In the genomic region with DNA sequence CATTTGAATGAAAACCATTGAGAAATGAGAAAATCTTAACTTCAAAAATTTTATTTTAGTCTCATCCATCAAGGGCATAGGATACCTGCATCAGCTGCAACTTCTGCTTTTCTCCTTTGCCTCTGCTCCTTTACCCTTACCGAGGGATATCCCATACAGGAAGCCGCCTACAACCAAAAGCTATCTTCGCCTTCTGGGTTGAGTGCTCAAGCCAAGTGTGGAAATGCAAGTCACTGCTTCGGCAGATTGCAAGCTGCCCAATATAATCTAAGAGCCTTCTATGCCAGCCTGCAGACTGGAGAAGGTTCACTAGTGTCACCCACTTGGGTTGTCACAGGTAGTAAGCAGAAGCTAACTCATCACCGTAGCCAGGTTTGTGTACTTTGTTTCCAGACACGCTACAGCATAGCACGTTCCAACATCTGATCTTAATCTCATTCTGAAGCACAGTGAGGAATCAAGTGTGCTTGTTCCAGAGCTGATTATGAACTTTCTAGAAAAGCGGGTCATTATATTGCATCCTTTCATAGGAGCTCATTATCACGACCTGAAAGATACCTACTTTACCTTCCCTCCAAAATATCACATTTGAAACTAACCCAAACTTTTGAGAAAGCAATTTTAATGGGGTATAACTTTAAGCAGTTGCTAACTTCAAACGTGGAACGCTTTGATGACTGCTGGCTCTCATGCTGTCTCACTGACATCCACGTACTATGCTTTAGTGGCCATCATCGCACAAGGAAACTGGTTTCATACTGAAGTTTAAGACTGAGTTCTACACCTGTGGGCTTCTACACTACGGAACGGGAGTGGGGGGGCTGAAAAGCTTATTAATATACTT, we compare ENCODE assay signal across 1 cellular context.
TF ChIP-seq lines count a peak whose summit lies in the region.

No MANE protein-coding gene starts in this region.

TF ChIP-seq in K562, 482 proteins besides CTCF, POLR2A, EP300 and RAD21 (continued from another document and continues in another):
- TF ChIP-seq, protein P1, sequence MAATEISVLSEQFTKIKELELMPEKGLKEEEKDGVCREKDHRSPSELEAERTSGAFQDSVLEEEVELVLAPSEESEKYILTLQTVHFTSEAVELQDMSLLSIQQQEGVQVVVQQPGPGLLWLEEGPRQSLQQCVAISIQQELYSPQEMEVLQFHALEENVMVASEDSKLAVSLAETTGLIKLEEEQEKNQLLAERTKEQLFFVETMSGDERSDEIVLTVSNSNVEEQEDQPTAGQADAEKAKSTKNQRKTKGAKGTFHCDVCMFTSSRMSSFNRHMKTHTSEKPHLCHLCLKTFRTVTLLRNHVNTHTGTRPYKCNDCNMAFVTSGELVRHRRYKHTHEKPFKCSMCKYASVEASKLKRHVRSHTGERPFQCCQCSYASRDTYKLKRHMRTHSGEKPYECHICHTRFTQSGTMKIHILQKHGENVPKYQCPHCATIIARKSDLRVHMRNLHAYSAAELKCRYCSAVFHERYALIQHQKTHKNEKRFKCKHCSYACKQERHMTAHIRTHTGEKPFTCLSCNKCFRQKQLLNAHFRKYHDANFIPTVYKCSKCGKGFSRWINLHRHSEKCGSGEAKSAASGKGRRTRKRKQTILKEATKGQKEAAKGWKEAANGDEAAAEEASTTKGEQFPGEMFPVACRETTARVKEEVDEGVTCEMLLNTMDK (IDR thresholded peaks at IDR 0.05; ENCODE audit: borderline replicate concordance, insufficient read depth, low read depth, low read length, poor library complexity, severe bottlenecking): no peak
- TF ChIP-seq GTF2E2 (tag; IDR thresholded peaks at IDR 0.05) (peak; percentile 83; the same call in 1 of the 2 replicates), BMI1 (IDR thresholded peaks at IDR 0.05; ENCODE audit: low read length) (no peak), POLR3G (IDR thresholded peaks at IDR 0.05; ENCODE audit: extremely low read depth, insufficient read length, insufficient replicate concordance) (no peak), POLR2H (tag; IDR thresholded peaks at IDR 0.05; ENCODE audit: low read depth) (peak; percentile 80), ZNF583 (CRISPR knock-in tag; IDR thresholded peaks at IDR 0.05) (no peak), U2AF2 (optimal IDR thresholded peaks at IDR 0.05; ENCODE audit: low read depth, low read length) (no peak), TOE1 (IDR thresholded peaks at IDR 0.05; ENCODE audit: borderline replicate concordance) (no peak), TOE1 (CRISPR knock-in tag; IDR thresholded peaks at IDR 0.05; ENCODE audit: borderline replicate concordance, low read depth) (no peak), ZNF140 (CRISPR knock-in tag; IDR thresholded peaks at IDR 0.05) (no peak), GATAD2A (IDR thresholded peaks at IDR 0.05) (no peak), NR4A1 (CRISPR knock-in tag; IDR thresholded peaks at IDR 0.05) (0 out of 2 replicates have a peak, but pooled peaks have one; percentile 15), NR4A1 (tag; IDR thresholded peaks at IDR 0.05) (no peak), PPARD (CRISPR knock-in tag; IDR thresholded peaks at IDR 0.05) (no peak), WHSC1 (IDR thresholded peaks at IDR 0.05; ENCODE audit: low read length) (no peak), PHF8 (IDR thresholded peaks at IDR 0.05; ENCODE audit: borderline replicate concordance, low read length) (no peak; the same call in 1 of the 2 replicates), ZNF57 (CRISPR knock-in tag; IDR thresholded peaks at IDR 0.05) (peak; percentile 82), ZFX (CRISPR knock-in tag; IDR thresholded peaks at IDR 0.05) (no peak), FOXJ3 (CRISPR knock-in tag; IDR thresholded peaks at IDR 0.05) (no peak), ETV5 (CRISPR knock-in tag; IDR thresholded peaks at IDR 0.05; ENCODE audit: low read depth) (no peak), ZNF436 (CRISPR knock-in tag; IDR thresholded peaks at IDR 0.05) (peak; percentile 50; the same call in 1 of the 2 replicates), NCOA6 (IDR thresholded peaks at IDR 0.05) (no peak; the same call in 1 of the 2 replicates), CHCHD3 (CRISPR knock-in tag; IDR thresholded peaks at IDR 0.05) (peak; percentile 38; the same call in 1 of the 2 replicates), ZFPM2 (CRISPR knock-in tag; IDR thresholded peaks at IDR 0.05) (peak; percentile 83), ZSCAN32 (CRISPR knock-in tag; IDR thresholded peaks at IDR 0.05) (peak; percentile 89), ZKSCAN1 (IDR thresholded peaks at IDR 0.05; ENCODE audit: low read depth, low read length) (no peak), POU5F1 (IDR thresholded peaks at IDR 0.05; ENCODE audit: borderline replicate concordance, low read depth, low read length, partially characterized antibody) (no peak), STAT5B (CRISPR knock-in tag; IDR thresholded peaks at IDR 0.05) (no peak), HNRNPLL (IDR thresholded peaks at IDR 0.05; ENCODE audit: low read depth, low read length, poor library complexity, severe bottlenecking) (no peak), HDAC1 (IDR thresholded peaks at IDR 0.05) (no peak; a peak in 1 of 4 replicates), PHTF2 (CRISPR knock-in tag; IDR thresholded peaks at IDR 0.05) (no peak; the same call in none of the 2 replicates), ZNF764 (CRISPR knock-in tag; IDR thresholded peaks at IDR 0.05; ENCODE audit: low read depth) (peak; percentile 76)
- TF ChIP-seq, protein P2, sequence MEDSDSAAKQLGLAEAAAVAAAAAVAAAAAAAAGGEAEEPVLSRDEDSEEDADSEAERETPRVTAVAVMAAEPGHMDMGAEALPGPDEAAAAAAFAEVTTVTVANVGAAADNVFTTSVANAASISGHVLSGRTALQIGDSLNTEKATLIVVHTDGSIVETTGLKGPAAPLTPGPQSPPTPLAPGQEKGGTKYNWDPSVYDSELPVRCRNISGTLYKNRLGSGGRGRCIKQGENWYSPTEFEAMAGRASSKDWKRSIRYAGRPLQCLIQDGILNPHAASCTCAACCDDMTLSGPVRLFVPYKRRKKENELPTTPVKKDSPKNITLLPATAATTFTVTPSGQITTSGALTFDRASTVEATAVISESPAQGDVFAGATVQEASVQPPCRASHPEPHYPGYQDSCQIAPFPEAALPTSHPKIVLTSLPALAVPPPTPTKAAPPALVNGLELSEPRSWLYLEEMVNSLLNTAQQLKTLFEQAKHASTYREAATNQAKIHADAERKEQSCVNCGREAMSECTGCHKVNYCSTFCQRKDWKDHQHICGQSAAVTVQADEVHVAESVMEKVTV (CRISPR knock-in tag; IDR thresholded peaks at IDR 0.05): peak; percentile 11
- TF ChIP-seq, protein P3, sequence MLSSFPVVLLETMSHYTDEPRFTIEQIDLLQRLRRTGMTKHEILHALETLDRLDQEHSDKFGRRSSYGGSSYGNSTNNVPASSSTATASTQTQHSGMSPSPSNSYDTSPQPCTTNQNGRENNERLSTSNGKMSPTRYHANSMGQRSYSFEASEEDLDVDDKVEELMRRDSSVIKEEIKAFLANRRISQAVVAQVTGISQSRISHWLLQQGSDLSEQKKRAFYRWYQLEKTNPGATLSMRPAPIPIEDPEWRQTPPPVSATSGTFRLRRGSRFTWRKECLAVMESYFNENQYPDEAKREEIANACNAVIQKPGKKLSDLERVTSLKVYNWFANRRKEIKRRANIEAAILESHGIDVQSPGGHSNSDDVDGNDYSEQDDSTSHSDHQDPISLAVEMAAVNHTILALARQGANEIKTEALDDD (IDR thresholded peaks at IDR 0.05): peak; percentile 84
- TF ChIP-seq, protein P4, sequence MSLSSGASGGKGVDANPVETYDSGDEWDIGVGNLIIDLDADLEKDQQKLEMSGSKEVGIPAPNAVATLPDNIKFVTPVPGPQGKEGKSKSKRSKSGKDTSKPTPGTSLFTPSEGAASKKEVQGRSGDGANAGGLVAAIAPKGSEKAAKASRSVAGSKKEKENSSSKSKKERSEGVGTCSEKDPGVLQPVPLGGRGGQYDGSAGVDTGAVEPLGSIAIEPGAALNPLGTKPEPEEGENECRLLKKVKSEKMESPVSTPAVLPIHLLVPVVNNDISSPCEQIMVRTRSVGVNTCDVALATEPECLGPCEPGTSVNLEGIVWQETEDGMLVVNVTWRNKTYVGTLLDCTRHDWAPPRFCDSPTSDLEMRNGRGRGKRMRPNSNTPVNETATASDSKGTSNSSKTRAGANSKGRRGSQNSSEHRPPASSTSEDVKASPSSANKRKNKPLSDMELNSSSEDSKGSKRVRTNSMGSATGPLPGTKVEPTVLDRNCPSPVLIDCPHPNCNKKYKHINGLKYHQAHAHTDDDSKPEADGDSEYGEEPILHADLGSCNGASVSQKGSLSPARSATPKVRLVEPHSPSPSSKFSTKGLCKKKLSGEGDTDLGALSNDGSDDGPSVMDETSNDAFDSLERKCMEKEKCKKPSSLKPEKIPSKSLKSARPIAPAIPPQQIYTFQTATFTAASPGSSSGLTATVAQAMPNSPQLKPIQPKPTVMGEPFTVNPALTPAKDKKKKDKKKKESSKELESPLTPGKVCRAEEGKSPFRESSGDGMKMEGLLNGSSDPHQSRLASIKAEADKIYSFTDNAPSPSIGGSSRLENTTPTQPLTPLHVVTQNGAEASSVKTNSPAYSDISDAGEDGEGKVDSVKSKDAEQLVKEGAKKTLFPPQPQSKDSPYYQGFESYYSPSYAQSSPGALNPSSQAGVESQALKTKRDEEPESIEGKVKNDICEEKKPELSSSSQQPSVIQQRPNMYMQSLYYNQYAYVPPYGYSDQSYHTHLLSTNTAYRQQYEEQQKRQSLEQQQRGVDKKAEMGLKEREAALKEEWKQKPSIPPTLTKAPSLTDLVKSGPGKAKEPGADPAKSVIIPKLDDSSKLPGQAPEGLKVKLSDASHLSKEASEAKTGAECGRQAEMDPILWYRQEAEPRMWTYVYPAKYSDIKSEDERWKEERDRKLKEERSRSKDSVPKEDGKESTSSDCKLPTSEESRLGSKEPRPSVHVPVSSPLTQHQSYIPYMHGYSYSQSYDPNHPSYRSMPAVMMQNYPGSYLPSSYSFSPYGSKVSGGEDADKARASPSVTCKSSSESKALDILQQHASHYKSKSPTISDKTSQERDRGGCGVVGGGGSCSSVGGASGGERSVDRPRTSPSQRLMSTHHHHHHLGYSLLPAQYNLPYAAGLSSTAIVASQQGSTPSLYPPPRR (CRISPR knock-in tag; IDR thresholded peaks at IDR 0.05; ENCODE audit: borderline replicate concordance): 0 out of 2 replicates have a peak, but pooled peaks have one; percentile 14
- TF ChIP-seq, protein P5, sequence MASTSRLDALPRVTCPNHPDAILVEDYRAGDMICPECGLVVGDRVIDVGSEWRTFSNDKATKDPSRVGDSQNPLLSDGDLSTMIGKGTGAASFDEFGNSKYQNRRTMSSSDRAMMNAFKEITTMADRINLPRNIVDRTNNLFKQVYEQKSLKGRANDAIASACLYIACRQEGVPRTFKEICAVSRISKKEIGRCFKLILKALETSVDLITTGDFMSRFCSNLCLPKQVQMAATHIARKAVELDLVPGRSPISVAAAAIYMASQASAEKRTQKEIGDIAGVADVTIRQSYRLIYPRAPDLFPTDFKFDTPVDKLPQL (IDR thresholded peaks at IDR 0.05; ENCODE audit: extremely low read depth, insufficient read length): no peak
- TF ChIP-seq, protein P6, sequence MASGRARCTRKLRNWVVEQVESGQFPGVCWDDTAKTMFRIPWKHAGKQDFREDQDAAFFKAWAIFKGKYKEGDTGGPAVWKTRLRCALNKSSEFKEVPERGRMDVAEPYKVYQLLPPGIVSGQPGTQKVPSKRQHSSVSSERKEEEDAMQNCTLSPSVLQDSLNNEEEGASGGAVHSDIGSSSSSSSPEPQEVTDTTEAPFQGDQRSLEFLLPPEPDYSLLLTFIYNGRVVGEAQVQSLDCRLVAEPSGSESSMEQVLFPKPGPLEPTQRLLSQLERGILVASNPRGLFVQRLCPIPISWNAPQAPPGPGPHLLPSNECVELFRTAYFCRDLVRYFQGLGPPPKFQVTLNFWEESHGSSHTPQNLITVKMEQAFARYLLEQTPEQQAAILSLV (tag; IDR thresholded peaks at IDR 0.05): no peak
- TF ChIP-seq, protein P7, sequence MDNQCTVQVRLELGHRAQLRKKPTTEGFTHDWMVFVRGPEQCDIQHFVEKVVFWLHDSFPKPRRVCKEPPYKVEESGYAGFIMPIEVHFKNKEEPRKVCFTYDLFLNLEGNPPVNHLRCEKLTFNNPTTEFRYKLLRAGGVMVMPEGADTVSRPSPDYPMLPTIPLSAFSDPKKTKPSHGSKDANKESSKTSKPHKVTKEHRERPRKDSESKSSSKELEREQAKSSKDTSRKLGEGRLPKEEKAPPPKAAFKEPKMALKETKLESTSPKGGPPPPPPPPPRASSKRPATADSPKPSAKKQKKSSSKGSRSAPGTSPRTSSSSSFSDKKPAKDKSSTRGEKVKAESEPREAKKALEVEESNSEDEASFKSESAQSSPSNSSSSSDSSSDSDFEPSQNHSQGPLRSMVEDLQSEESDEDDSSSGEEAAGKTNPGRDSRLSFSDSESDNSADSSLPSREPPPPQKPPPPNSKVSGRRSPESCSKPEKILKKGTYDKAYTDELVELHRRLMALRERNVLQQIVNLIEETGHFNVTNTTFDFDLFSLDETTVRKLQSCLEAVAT (IDR thresholded peaks at IDR 0.05): peak; percentile 45 to 70; a peak in 2 of 4 replicates
- TF ChIP-seq, protein P8, sequence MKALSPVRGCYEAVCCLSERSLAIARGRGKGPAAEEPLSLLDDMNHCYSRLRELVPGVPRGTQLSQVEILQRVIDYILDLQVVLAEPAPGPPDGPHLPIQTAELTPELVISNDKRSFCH (CRISPR knock-in tag; IDR thresholded peaks at IDR 0.05): no peak
- TF ChIP-seq, protein P8 (tag; IDR thresholded peaks at IDR 0.05): no peak
- TF ChIP-seq, protein P9, sequence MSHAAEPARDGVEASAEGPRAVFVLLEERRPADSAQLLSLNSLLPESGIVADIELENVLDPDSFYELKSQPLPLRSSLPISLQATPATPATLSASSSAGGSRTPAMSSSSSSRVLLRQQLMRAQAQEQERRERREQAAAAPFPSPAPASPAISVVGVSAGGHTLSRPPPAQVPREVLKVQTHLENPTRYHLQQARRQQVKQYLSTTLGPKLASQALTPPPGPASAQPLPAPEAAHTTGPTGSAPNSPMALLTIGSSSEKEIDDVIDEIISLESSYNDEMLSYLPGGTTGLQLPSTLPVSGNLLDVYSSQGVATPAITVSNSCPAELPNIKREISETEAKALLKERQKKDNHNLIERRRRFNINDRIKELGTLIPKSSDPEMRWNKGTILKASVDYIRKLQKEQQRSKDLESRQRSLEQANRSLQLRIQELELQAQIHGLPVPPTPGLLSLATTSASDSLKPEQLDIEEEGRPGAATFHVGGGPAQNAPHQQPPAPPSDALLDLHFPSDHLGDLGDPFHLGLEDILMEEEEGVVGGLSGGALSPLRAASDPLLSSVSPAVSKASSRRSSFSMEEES (CRISPR knock-in tag; IDR thresholded peaks at IDR 0.05): no peak; the same call in 1 of the 2 replicates
